Comparison of ENCODE assay signal across 1 cellular context in genomic region chr19:21848706-21849105, GRCh38.
TF ChIP-seq lines count a peak whose summit lies in the region.

No MANE protein-coding gene starts in this region.

TF ChIP-seq in IMR-90, 13 proteins besides CTCF, POLR2A, EP300 and RAD21 (continued from another document):
- no peak for TF ChIP-seq MAFK (IDR thresholded peaks at IDR 0.05; ENCODE audit: low read depth, low read length)
- no peak for TF ChIP-seq NFE2L2 (IDR thresholded peaks at IDR 0.05; ENCODE audit: low read depth, low read length)
